In the genomic region with DNA sequence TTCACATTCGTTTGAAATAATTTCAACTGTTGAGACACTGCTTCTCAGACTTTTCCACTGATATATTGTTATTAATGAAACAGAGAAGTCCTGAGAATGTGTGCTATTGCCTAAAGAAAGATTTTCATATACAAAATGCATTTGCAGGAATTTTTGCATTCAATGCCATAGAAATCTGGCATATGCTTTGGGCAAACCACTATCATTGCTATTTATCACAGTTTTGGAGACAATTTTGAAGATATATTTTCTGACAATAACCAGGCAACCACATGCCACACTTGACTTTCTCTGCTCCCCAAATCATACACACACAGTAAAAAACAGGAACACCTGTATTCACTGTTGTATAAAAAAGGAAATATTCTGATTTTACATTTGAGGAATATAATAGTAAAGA, we compare ENCODE assay signal across 7 cellular contexts.
"Had no signal": no experiment of that assay in that cellular context is flagged by ENCODE, and none has a peak within 500 bp of the region (broad histone marks: within the 10 kb centered on the region; RNA-seq: fewer than 3 reads in every experiment).

No MANE protein-coding gene starts in this region.

- H3K4me3 Mint-ChIP-seq: IgD-negative memory B cell had no signal

- H3K36me3 Mint-ChIP-seq: IgD-negative memory B cell had no signal

- H3K27me3 Mint-ChIP-seq: IgD-negative memory B cell had no signal

- H3K4me3 ChIP-seq: K562 had no signal

- H3K27ac Mint-ChIP-seq: IgD-negative memory B cell had no signal

- H3K4me1 Mint-ChIP-seq: IgD-negative memory B cell had no signal

- ATAC-seq: HepG2, K562 had no signal

- H3K27ac ChIP-seq: HL-60 had no signal

- DNase-seq: IMR-90, KBM-7, KG1 had no signal
